Comparison of ENCODE assay signal across 17 cellular contexts in genomic region chr11:56521955-56522354, GRCh38. TPM values are rescaled to one million over a fixed set of nuclear protein-coding genes. Genes with fewer than 3 reads are reported as not detected.
A peak's percentile ranks its signal among the peaks of the same experiment; 100 is the strongest.
DNase-seq lines count a peak whose midpoint lies in the region; ATAC-seq, FAIRE-seq and TF ChIP-seq lines count a peak whose summit lies in the region.
"Had no signal": no experiment of that assay in that cellular context is flagged by ENCODE, and none has a peak within 500 bp of the region (broad histone marks: within the 10 kb centered on the region; RNA-seq: fewer than 3 reads in every experiment).

No MANE protein-coding gene starts in this region.

- no peaks in the 10 kb centered on the region for H3K4me1 ChIP-seq in A549
- H3K4me1 ChIP-seq in endodermal cell (ENCODE audit: control insufficient read depth, insufficient read depth, low read length) = peaks cover 4% of the 10 kb centered on the region
- H3K4me1 ChIP-seq: lower lobe of right lung, right atrium auricular region, upper lobe of right lung had no signal

- DNase-seq in A549 (ENCODE audit: low read depth in 1 of 2, low spot score in 1 of 2) (peak; percentile 4 to 47), GM12891 (ENCODE audit: insufficient read length, low spot score) (no peak), NCI-H2171 treated with DMSO at 0.1 percent for 48 hours (lab: John Stamatoyannopoulos, UW) (peak; percentile 15), endodermal cell (peak; percentile 62), NCI-H146 (lab: John Stamatoyannopoulos, UW) (no peak), dermis blood vessel endothelial cell (no peak)
- DNase-seq: HCEC 1CT; lower lobe of right lung; stimulated activated CD4-positive, alpha-beta T cell treated with anti-CD3 and anti-CD28 coated beads, Interleukin-2, amount 100 ng/mL, for 48 hours; upper lobe of right lung had no signal

- TF ChIP-seq CTCF in A549 (IDR thresholded peaks at IDR 0.05) (peak; percentile 44), endodermal cell (conservative IDR thresholded peaks at IDR 0.05) (peak; percentile 69)

- POLR2A ChIA-PET in A549 (lab: Yijun Ruan, JAX) = no interaction called here

- H3K9ac ChIP-seq in endodermal cell (ENCODE audit: extremely low read depth, low read length, poor library complexity, severe bottlenecking) = no peak overlapping the region

- peaks cover 5% of the 10 kb centered on the region for H3K27me3 Mint-ChIP-seq in endodermal cell (ENCODE audit: insufficient read depth)

- H3K27ac ChIP-seq in A549 = no peak overlapping the region
- H3K27ac ChIP-seq in endodermal cell (ENCODE audit: low read depth, low read length) = no peak overlapping the region
- H3K27ac ChIP-seq: lower lobe of right lung, right atrium auricular region, upper lobe of right lung had no signal

- H3K36me3 ChIP-seq in endodermal cell (ENCODE audit: control insufficient read depth, insufficient read depth, low read length) = no peaks in the 10 kb centered on the region
- H3K36me3 ChIP-seq: lower lobe of right lung, right atrium auricular region, upper lobe of right lung had no signal

- no peaks in the 10 kb centered on the region for H3K36me3 Mint-ChIP-seq in endodermal cell (ENCODE audit: low read depth)

- CTCF ChIA-PET in A549 (lab: Yijun Ruan, JAX) = interaction anchor here (0.6 to 1.3 kb wide), 2 partner anchors 261 to 728 kb away, joined by 3 to 4 read pairs; no protein-coding TSS in a partner anchor

- no peak overlapping the region for H3K27ac Mint-ChIP-seq in endodermal cell
- H3K27ac Mint-ChIP-seq: nephron had no signal

- no peaks in the 10 kb centered on the region for H3K27me3 ChIP-seq in endodermal cell (ENCODE audit: control insufficient read depth, insufficient read depth, low read length, poor library complexity, severe bottlenecking)
- H3K27me3 ChIP-seq: right atrium auricular region, upper lobe of right lung had no signal

- WGBS in A549 (ENCODE audit: missing lambda C conversion rate) = 5% methylated on average over 5 of the region's 5 CpGs
- 63 to 75% methylated on average over 4 to 5 of the region's 5 CpGs for WGBS in endodermal cell (ENCODE audit: insufficient coverage in 1 of 2, insufficient read length in 1 of 2), 2 experiments

- ATAC-seq in A549 = peak; percentile 71 to 80; a peak in 5 of 6 replicates
- ATAC-seq in GM18858 (IDR thresholded peaks at IDR 0.05; ENCODE audit: unreplicated experiment) = no peak
- no peak for ATAC-seq in HG02981 (IDR thresholded peaks at IDR 0.05; ENCODE audit: unreplicated experiment)
- ATAC-seq: esophagus mucosa, lower lobe of right lung, upper lobe of right lung had no signal

- H3K4me2 ChIP-seq in A549 = no peak overlapping the region

- no peaks in the 10 kb centered on the region for H3K9me3 Mint-ChIP-seq in endodermal cell
- H3K9me3 Mint-ChIP-seq: nephron had no signal

- peak; percentile 43 to 52; a peak in 4 of 5 replicates for TF ChIP-seq RAD21 in A549 (conservative IDR thresholded peaks at IDR 0.05 in 1 of 2, IDR thresholded peaks at IDR 0.05 in 1 of 2)

- H3K4me3 ChIP-seq in A549 = no peak overlapping the region
- H3K4me3 ChIP-seq in endodermal cell (ENCODE audit: low read length) = no peak overlapping the region
- H3K4me3 ChIP-seq: lower lobe of right lung, right atrium auricular region, upper lobe of right lung had no signal

- TF ChIP-seq EP300 in A549 (IDR thresholded peaks at IDR 0.05) = no peak

- no peak for FAIRE-seq in A549 (lab: Jason Lieb, UNC)
- peak; percentile 31 for FAIRE-seq in GM12891 (lab: Jason Lieb, UNC)
- FAIRE-seq: HTR-8/SVneo had no signal

- no peak overlapping the region for H3K4me3 Mint-ChIP-seq in endodermal cell
- H3K4me3 Mint-ChIP-seq: nephron had no signal

- H3K4me1 Mint-ChIP-seq in endodermal cell = peaks cover 11% of the 10 kb centered on the region
- H3K4me1 Mint-ChIP-seq: nephron had no signal

- TF ChIP-seq POLR2A in A549 (IDR thresholded peaks at IDR 0.05; ENCODE audit: low read length) (no peak), GM12891 (IDR thresholded peaks at IDR 0.05; ENCODE audit: low read depth, low read length) (no peak)

- H3K9me3 ChIP-seq in A549 = no peaks in the 10 kb centered on the region
- no peaks in the 10 kb centered on the region for H3K9me3 ChIP-seq in endodermal cell (ENCODE audit: control insufficient read depth, low read length)
- H3K9me3 ChIP-seq: lower lobe of right lung, right atrium auricular region, upper lobe of right lung had no signal

TF ChIP-seq in A549, 52 proteins besides CTCF, POLR2A, EP300 and RAD21:
- peak; percentile 56 for TF ChIP-seq SMC3 (IDR thresholded peaks at IDR 0.05)
- no peak for TF ChIP-seq ESRRA (IDR thresholded peaks at IDR 0.05; ENCODE audit: borderline replicate concordance, low read length)
TF ChIP-seq in A549: peak in this region for 1.

TF ChIP-seq in GM12891, 5 proteins besides CTCF, POLR2A, EP300 and RAD21:
- no peak for TF ChIP-seq POU2F2 (IDR thresholded peaks at IDR 0.05; ENCODE audit: low read depth, low read length)
- no peak for TF ChIP-seq PAX5 (IDR thresholded peaks at IDR 0.05; ENCODE audit: insufficient read depth, low read length, severe bottlenecking)
- TF ChIP-seq SPI1 (IDR thresholded peaks at IDR 0.05; ENCODE audit: low read depth, low read length) = no peak
- TF ChIP-seq POLR2AphosphoS5 (IDR thresholded peaks at IDR 0.05; ENCODE audit: low read depth, low read length) = no peak
TF ChIP-seq in GM12891: peak in this region for 0.

RNA-seq across cellular contexts. Expression of gene OR5M11, which starts 21.1 kb away (rescaled TPM):
- polyA plus RNA-seq in A549 (2011; rRNA removed) = not detected in 2 replicates
- polyA plus RNA-seq in A549 (2012; cell fraction: cytosol; rRNA removed) = not detected in 2 replicates
- not detected in 2 replicates for polyA plus RNA-seq in A549 (2012; cell fraction: nucleus; rRNA removed)
- not detected in 3 replicates for polyA plus RNA-seq in A549 (2017; fragmentation: RNase III; extraction: RNeasy Plus Mini Kit Qiagen cat#74134 plus additional on column Dnase treatment)
- polyA minus RNA-seq in A549 (2011; rRNA and poly(A)+ RNA removed) = not detected in 2 replicates
- polyA plus RNA-seq in GM12891 (2012; ENCODE audit: low read depth, missing spikeins) = not detected
- not detected for total RNA-seq in endodermal cell
- not detected for polyA plus RNA-seq in endodermal cell (2013, experiment 1 of 2)
- not detected for polyA plus RNA-seq in endodermal cell (2013, experiment 2 of 2)
- total RNA-seq in dermis blood vessel endothelial cell = not detected in 2 replicates
- total RNA-seq: esophagus mucosa, G401, lower lobe of right lung, right atrium auricular region, upper lobe of right lung had no signal

RNA-seq across cellular contexts. Expression of gene OR5M8, which starts 30.8 kb away (rescaled TPM):
- polyA plus RNA-seq in A549 (2011; rRNA removed) = not detected in 2 replicates
- not detected in 2 replicates for polyA plus RNA-seq in A549 (2012; cell fraction: cytosol; rRNA removed)
- not detected in 2 replicates for polyA plus RNA-seq in A549 (2012; cell fraction: nucleus; rRNA removed)
- not detected in 3 replicates for polyA plus RNA-seq in A549 (2017; fragmentation: RNase III; extraction: RNeasy Plus Mini Kit Qiagen cat#74134 plus additional on column Dnase treatment)
- polyA minus RNA-seq in A549 (2011; rRNA and poly(A)+ RNA removed) = not detected in 2 replicates
- not detected for polyA plus RNA-seq in GM12891 (2012; ENCODE audit: low read depth, missing spikeins)
- not detected for total RNA-seq in endodermal cell
- not detected for polyA plus RNA-seq in endodermal cell (2013, experiment 1 of 2)
- not detected for polyA plus RNA-seq in endodermal cell (2013, experiment 2 of 2)
- total RNA-seq in dermis blood vessel endothelial cell = not detected in 2 replicates
- total RNA-seq: esophagus mucosa, G401, lower lobe of right lung, right atrium auricular region, upper lobe of right lung had no signal

RNA-seq across cellular contexts. Expression of gene OR5M3, which starts 48.8 kb away (rescaled TPM):
- polyA plus RNA-seq in A549 (2011; rRNA removed) (not detected in 2 replicates), A549 (2017; fragmentation: RNase III; extraction: RNeasy Plus Mini Kit Qiagen cat#74134 plus additional on column Dnase treatment) (not detected in 3 replicates)
- not detected in 2 replicates for polyA plus RNA-seq in A549 (2012; cell fraction: cytosol; rRNA removed)
- not detected in 2 replicates for polyA plus RNA-seq in A549 (2012; cell fraction: nucleus; rRNA removed)
- not detected in 2 replicates for polyA minus RNA-seq in A549 (2011; rRNA and poly(A)+ RNA removed)
- polyA plus RNA-seq in GM12891 (2012; ENCODE audit: low read depth, missing spikeins) = not detected
- total RNA-seq in endodermal cell (not detected), dermis blood vessel endothelial cell (not detected in 2 replicates)
- polyA plus RNA-seq in endodermal cell (2013, experiment 1 of 2) = not detected
- polyA plus RNA-seq in endodermal cell (2013, experiment 2 of 2) = not detected
- total RNA-seq: esophagus mucosa, G401, lower lobe of right lung, right atrium auricular region, upper lobe of right lung had no signal

RNA-seq across cellular contexts. Expression of gene OR5M10, which starts 55.6 kb away (rescaled TPM):
- polyA plus RNA-seq in A549 (2011; rRNA removed) = not detected in 2 replicates
- not detected in 2 replicates for polyA plus RNA-seq in A549 (2012; cell fraction: cytosol; rRNA removed)
- polyA plus RNA-seq in A549 (2012; cell fraction: nucleus; rRNA removed) = not detected in 2 replicates
- polyA plus RNA-seq in A549 (2017; fragmentation: RNase III; extraction: RNeasy Plus Mini Kit Qiagen cat#74134 plus additional on column Dnase treatment) = not detected in 3 replicates
- not detected in 2 replicates for polyA minus RNA-seq in A549 (2011; rRNA and poly(A)+ RNA removed)
- not detected for polyA plus RNA-seq in GM12891 (2012; ENCODE audit: low read depth, missing spikeins)
- not detected for total RNA-seq in endodermal cell
- not detected for polyA plus RNA-seq in endodermal cell (2013, experiment 1 of 2)
- polyA plus RNA-seq in endodermal cell (2013, experiment 2 of 2) = not detected
- total RNA-seq in dermis blood vessel endothelial cell = not detected in 2 replicates
- total RNA-seq: esophagus mucosa, G401, lower lobe of right lung, right atrium auricular region, upper lobe of right lung had no signal

Comparison
In these comparisons a context has a peak if more than half of its experiments do, and no peak if none do; other contexts are left out.
1. ATAC-seq: peak in A549 (2 of 2); none in GM18858 (single experiment) and HG02981 (single experiment).
2. DNase-seq: peak in A549 (2 of 2), NCI-H2171 treated with DMSO at 0.1 percent for 48 hours (single experiment) and endodermal cell (single experiment); none in GM12891 (single experiment), NCI-H146 (single experiment) and dermis blood vessel endothelial cell (single experiment).